21 cellular contexts compared by ENCODE assay signal in genomic region chr4:1996866-1997611, GRCh38.
"Had no signal": no experiment of that assay in that cellular context is flagged by ENCODE, and none has a peak within 500 bp of the region (broad histone marks: within the 10 kb centered on the region; RNA-seq: fewer than 3 reads in every experiment).

No MANE protein-coding gene starts in this region.

- H3K4me1 ChIP-seq: adrenal gland, SJCRH30 had no signal

- H3K36me3 ChIP-seq: adrenal gland had no signal

- H3K27me3 ChIP-seq: adrenal gland, SJCRH30 had no signal

- H3K27ac ChIP-seq: adrenal gland, RWPE1, SJCRH30 had no signal

- DNase-seq: activated CD4-positive, alpha-beta T cell treated with anti-CD3 and anti-CD28 coated beads for 36 hours; activated CD8-positive, alpha-beta memory T cell treated with anti-CD3 and anti-CD28 coated beads, Interleukin-2, amount 10 ng/mL, durations not matched to agents 7 days and 5 days; activated effector memory CD4-positive, alpha-beta T cell treated with anti-CD3 and anti-CD28 coated beads, Interleukin-2, amount 50 U/mL, for 16 hours; activated naive CD4-positive, alpha-beta T cell treated with Interleukin-2 at 50 U/mL for 16 hours; activated naive CD8-positive, alpha-beta T cell treated with anti-CD3 and anti-CD28 coated beads for 36 hours; activated T-cell treated with anti-CD3 and anti-CD28 coated beads, Interleukin-2, amount 50 U/mL, for 24 hours; adrenal gland; anterior cingulate cortex; cerebellar nuclear complex; NCI-H1048; NCI-H146; NCI-H187 treated with DMSO at 0.1 percent for 48 hours; NCI-H2081 treated with DMSO at 0.1 percent for 48 hours; NCI-H446; NCI-H524; Right ventricle myocardium superior; SJCRH30; SK-N-SH; T-helper 1 cell had no signal

- H3K4me2 ChIP-seq: SK-N-SH had no signal

- H3K4me3 ChIP-seq: adrenal gland, SJCRH30 had no signal

- H3K9ac ChIP-seq: SK-N-SH had no signal

- H3K9me2 ChIP-seq: SK-N-SH had no signal

- ATAC-seq: activated CD4-positive, alpha-beta T cell treated with anti-CD3 and anti-CD28 coated beads for 36 hours; activated CD8-positive, alpha-beta memory T cell treated with anti-CD3 and anti-CD28 coated beads, Interleukin-2, amount 10 ng/mL, durations not matched to agents 7 days and 5 days; Panc1 had no signal
